In the genomic region with DNA sequence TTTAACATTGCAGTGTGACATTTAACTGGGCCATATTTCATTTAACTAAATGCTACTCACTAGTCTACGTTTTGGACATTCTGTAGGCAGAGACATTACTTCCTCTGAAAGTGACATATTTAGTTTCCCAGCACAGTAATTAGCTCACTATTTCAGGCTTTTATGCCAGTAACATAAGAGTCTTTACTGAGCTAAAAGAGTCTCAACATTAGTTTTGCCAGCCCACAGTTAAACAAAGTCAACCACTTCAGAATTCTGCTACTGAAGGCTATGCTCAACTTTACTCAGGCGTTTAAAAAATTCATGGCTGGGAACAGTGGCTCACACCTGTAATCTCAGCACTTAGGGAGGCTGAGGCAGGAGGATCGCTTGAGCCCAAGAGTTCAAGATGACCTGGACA, we compare ENCODE assay signal across 17 cellular contexts. TPM values are rescaled to one million over a fixed set of nuclear protein-coding genes. Genes with fewer than 3 reads are reported as not detected.
DNase-seq lines count a peak whose midpoint lies in the region; ATAC-seq and TF ChIP-seq lines count a peak whose summit lies in the region.
"Had no signal": no experiment of that assay in that cellular context is flagged by ENCODE, and none has a peak within 500 bp of the region (broad histone marks: within the 10 kb centered on the region; RNA-seq: fewer than 3 reads in every experiment).

No MANE protein-coding gene starts in this region.

- POLR2A ChIA-PET in activated CD8-positive, alpha-beta T cell treated with anti-CD3 and anti-CD28 coated beads for 36 hours (lab: Charles Lee) = interaction anchor here (0.9 to 9.2 kb wide), 4 partner anchors 12 to 30 kb away, joined by 4 to 65 read pairs (median 22); a partner anchor contains a TSS
- POLR2A ChIA-PET in activated CD8-positive, alpha-beta T cell treated with anti-CD3 and anti-CD28 coated beads, Interleukin-2, amount 10 ng/mL, durations not matched to agents 7 days and 5 days (lab: Charles Lee) = interaction anchor here (0.6 to 1.3 kb wide), 3 partner anchors 12 to 18 kb away, joined by 3 to 7 read pairs (median 4); a partner anchor contains a TSS
- POLR2A ChIA-PET in HEK293 (lab: Yijun Ruan, JAX) = interaction anchor here (0.7 to 1.1 kb wide), 2 partner anchors 8 to 18 kb away, joined by 3 read pairs; a partner anchor contains a TSS

- no peak for TF ChIP-seq CTCF in activated CD8-positive, alpha-beta T cell treated with anti-CD3 and anti-CD28 coated beads for 36 hours (IDR thresholded peaks at IDR 0.05)
- TF ChIP-seq CTCF in HEK293 (tag by site-specific recombination; IDR thresholded peaks at IDR 0.05) = no peak

- H3K9me3 Mint-ChIP-seq in activated CD8-positive, alpha-beta T cell treated with anti-CD3 and anti-CD28 coated beads for 36 hours = no peaks in the 10 kb centered on the region
- no peaks in the 10 kb centered on the region for H3K9me3 Mint-ChIP-seq in activated CD8-positive, alpha-beta T cell treated with anti-CD3 and anti-CD28 coated beads, Interleukin-2, amount 10 ng/mL, durations not matched to agents 7 days and 5 days (ENCODE audit: insufficient read depth)
- no peaks in the 10 kb centered on the region for H3K9me3 Mint-ChIP-seq in dendritic cell treated with granulocyte-macrophage colony-stimulating factor and Interleukin-4, amounts not matched to agents 40 ng/mL and 50 ng/mL, for 4 days
- H3K9me3 Mint-ChIP-seq in stimulated activated effector memory CD8-positive, alpha-beta T cell treated with anti-CD3 and anti-CD28 coated beads, Interleukin-12 subunit alpha, Interleukin-12 subunit beta, amount 100 ng/mL, for 72 hours = no peaks in the 10 kb centered on the region

- peaks cover 21% of the 10 kb centered on the region for H3K36me3 Mint-ChIP-seq in activated CD8-positive, alpha-beta T cell treated with anti-CD3 and anti-CD28 coated beads for 36 hours (ENCODE audit: low read depth)
- H3K36me3 Mint-ChIP-seq in activated CD8-positive, alpha-beta T cell treated with anti-CD3 and anti-CD28 coated beads, Interleukin-2, amount 10 ng/mL, durations not matched to agents 7 days and 5 days (ENCODE audit: low read depth) = no peaks in the 10 kb centered on the region
- no peaks in the 10 kb centered on the region for H3K36me3 Mint-ChIP-seq in dendritic cell treated with granulocyte-macrophage colony-stimulating factor and Interleukin-4, amounts not matched to agents 40 ng/mL and 50 ng/mL, for 4 days (ENCODE audit: low read depth)
- peaks cover 31% of the 10 kb centered on the region for H3K36me3 Mint-ChIP-seq in stimulated activated effector memory CD8-positive, alpha-beta T cell treated with anti-CD3 and anti-CD28 coated beads, Interleukin-12 subunit alpha, Interleukin-12 subunit beta, amount 100 ng/mL, for 72 hours

- H3K4me3 ChIP-seq in HEK293 (ENCODE audit: low read depth, low read length) = no peak overlapping the region

- H3K4me3 Mint-ChIP-seq in activated CD8-positive, alpha-beta T cell treated with anti-CD3 and anti-CD28 coated beads for 36 hours = peak overlapping the region; percentile 87
- H3K4me3 Mint-ChIP-seq in activated CD8-positive, alpha-beta T cell treated with anti-CD3 and anti-CD28 coated beads, Interleukin-2, amount 10 ng/mL, durations not matched to agents 7 days and 5 days = no peak overlapping the region
- no peak overlapping the region for H3K4me3 Mint-ChIP-seq in dendritic cell treated with granulocyte-macrophage colony-stimulating factor and Interleukin-4, amounts not matched to agents 40 ng/mL and 50 ng/mL, for 4 days
- H3K4me3 Mint-ChIP-seq in stimulated activated effector memory CD8-positive, alpha-beta T cell treated with anti-CD3 and anti-CD28 coated beads, Interleukin-12 subunit alpha, Interleukin-12 subunit beta, amount 100 ng/mL, for 72 hours = peak overlapping the region; percentile 93

- CTCF ChIA-PET in activated CD8-positive, alpha-beta T cell treated with anti-CD3 and anti-CD28 coated beads for 36 hours (lab: Charles Lee) = interaction anchor here (1.3 to 2.4 kb wide), 4 partner anchors 11 to 33 kb away, joined by 3 to 17 read pairs (median 5); no protein-coding TSS in a partner anchor
- CTCF ChIA-PET in activated CD8-positive, alpha-beta T cell treated with anti-CD3 and anti-CD28 coated beads, Interleukin-2, amount 10 ng/mL, durations not matched to agents 7 days and 5 days (lab: Charles Lee) = interaction anchor here (1.5 to 2.5 kb wide), 5 partner anchors 16 to 190 kb away, joined by 3 to 7 read pairs (median 6); no protein-coding TSS in a partner anchor
- CTCF ChIA-PET in HEK293 (lab: Yijun Ruan, JAX) = no interaction called here

- no peak for DNase-seq in activated CD8-positive, alpha-beta T cell treated with anti-CD3 and anti-CD28 coated beads for 36 hours
- no peak for DNase-seq in activated CD8-positive, alpha-beta T cell treated with anti-CD3 and anti-CD28 coated beads, Interleukin-2, amount 10 ng/mL, durations not matched to agents 7 days and 5 days
- no peak for DNase-seq in stimulated activated effector memory CD8-positive, alpha-beta T cell treated with anti-CD3 and anti-CD28 coated beads, Interleukin-12 subunit alpha, Interleukin-12 subunit beta, amount 100 ng/mL, for 72 hours (ENCODE audit: low spot score in 2 of 2)
- no peak for DNase-seq in COR-L47 (lab: John Stamatoyannopoulos, UW)
- DNase-seq: activated CD4-positive, alpha-beta T cell treated with anti-CD3 and anti-CD28 coated beads, Interleukin-2, amount 50 U/mL, for 48 hours; activated gamma-delta T cell treated with Interleukin-2 at 50 U/mL for 16 hours; NCI-H1694; NCI-H345; stimulated activated CD4-positive, alpha-beta T cell treated with anti-CD3 and anti-CD28 coated beads, Interleukin-15, amount 100 ng/mL, for 24 hours; stomach had no signal

- peaks cover 48% of the 10 kb centered on the region for H3K4me1 Mint-ChIP-seq in activated CD8-positive, alpha-beta T cell treated with anti-CD3 and anti-CD28 coated beads for 36 hours (ENCODE audit: low read depth)
- peaks cover 38% of the 10 kb centered on the region for H3K4me1 Mint-ChIP-seq in activated CD8-positive, alpha-beta T cell treated with anti-CD3 and anti-CD28 coated beads, Interleukin-2, amount 10 ng/mL, durations not matched to agents 7 days and 5 days (ENCODE audit: low read depth)
- peaks cover 51% of the 10 kb centered on the region for H3K4me1 Mint-ChIP-seq in dendritic cell treated with granulocyte-macrophage colony-stimulating factor and Interleukin-4, amounts not matched to agents 40 ng/mL and 50 ng/mL, for 4 days (ENCODE audit: low read depth)
- peaks cover 58% of the 10 kb centered on the region for H3K4me1 Mint-ChIP-seq in stimulated activated effector memory CD8-positive, alpha-beta T cell treated with anti-CD3 and anti-CD28 coated beads, Interleukin-12 subunit alpha, Interleukin-12 subunit beta, amount 100 ng/mL, for 72 hours

- peak overlapping the region; percentile 97 for H3K27ac Mint-ChIP-seq in activated CD8-positive, alpha-beta T cell treated with anti-CD3 and anti-CD28 coated beads for 36 hours
- H3K27ac Mint-ChIP-seq in activated CD8-positive, alpha-beta T cell treated with anti-CD3 and anti-CD28 coated beads, Interleukin-2, amount 10 ng/mL, durations not matched to agents 7 days and 5 days = no peak overlapping the region
- H3K27ac Mint-ChIP-seq in dendritic cell treated with granulocyte-macrophage colony-stimulating factor and Interleukin-4, amounts not matched to agents 40 ng/mL and 50 ng/mL, for 4 days = peak overlapping the region; percentile 59
- peak overlapping the region; percentile 96 for H3K27ac Mint-ChIP-seq in stimulated activated effector memory CD8-positive, alpha-beta T cell treated with anti-CD3 and anti-CD28 coated beads, Interleukin-12 subunit alpha, Interleukin-12 subunit beta, amount 100 ng/mL, for 72 hours

- no peak overlapping the region for H3K27ac ChIP-seq in HEK293 (ENCODE audit: extremely low read depth, low read depth, low read length)
- H3K27ac ChIP-seq: RWPE1 had no signal

- no peaks in the 10 kb centered on the region for H3K36me3 ChIP-seq in HEK293 (ENCODE audit: control insufficient read depth in 2 of 2, insufficient read depth in 1 of 2, low read length in 2 of 2)
- H3K36me3 ChIP-seq: stomach had no signal

- H3K4me1 ChIP-seq in HEK293 (ENCODE audit: control insufficient read depth, insufficient read depth, low read length) = no peaks in the 10 kb centered on the region

- ATAC-seq in activated CD8-positive, alpha-beta T cell treated with anti-CD3 and anti-CD28 coated beads for 36 hours = no peak
- no peak for ATAC-seq in activated CD8-positive, alpha-beta T cell treated with anti-CD3 and anti-CD28 coated beads, Interleukin-2, amount 10 ng/mL, durations not matched to agents 7 days and 5 days
- no peak for ATAC-seq in stimulated activated effector memory CD8-positive, alpha-beta T cell treated with anti-CD3 and anti-CD28 coated beads, Interleukin-12 subunit alpha, Interleukin-12 subunit beta, amount 100 ng/mL, for 72 hours
- ATAC-seq in GM18861 (IDR thresholded peaks at IDR 0.05; ENCODE audit: unreplicated experiment) (no peak), HG02884 (IDR thresholded peaks at IDR 0.05; ENCODE audit: unreplicated experiment) (no peak)
- ATAC-seq: HepG2 had no signal

- H3K27me3 Mint-ChIP-seq in activated CD8-positive, alpha-beta T cell treated with anti-CD3 and anti-CD28 coated beads for 36 hours = no peaks in the 10 kb centered on the region
- H3K27me3 Mint-ChIP-seq in activated CD8-positive, alpha-beta T cell treated with anti-CD3 and anti-CD28 coated beads, Interleukin-2, amount 10 ng/mL, durations not matched to agents 7 days and 5 days (ENCODE audit: low read depth) = peaks cover 8% of the 10 kb centered on the region
- no peaks in the 10 kb centered on the region for H3K27me3 Mint-ChIP-seq in dendritic cell treated with granulocyte-macrophage colony-stimulating factor and Interleukin-4, amounts not matched to agents 40 ng/mL and 50 ng/mL, for 4 days

- no peaks in the 10 kb centered on the region for H3K9me3 ChIP-seq in HEK293 (ENCODE audit: control insufficient read depth, insufficient read depth, low read depth, low read length)
- H3K9me3 ChIP-seq: stomach had no signal

- intact Hi-C loops in activated CD8-positive, alpha-beta T cell treated with anti-CD3 and anti-CD28 coated beads for 36 hours (cut with micrococcal nuclease) = no loop called here
- intact Hi-C loops in dendritic cell treated with granulocyte-macrophage colony-stimulating factor and Interleukin-4, amounts not matched to agents 40 ng/mL and 50 ng/mL, for 4 days (cut with micrococcal nuclease) = no loop called here

TF ChIP-seq in HEK293, 187 proteins besides CTCF, POLR2A, EP300 and RAD21:
- TF ChIP-seq SP7 (tag by site-specific recombination; IDR thresholded peaks at IDR 0.05) (peak; percentile 29; the same call in 1 of the 2 replicates), ZFP41 (tag by site-specific recombination; IDR thresholded peaks at IDR 0.05; ENCODE audit: borderline replicate concordance) (no peak), ZNF350 (tag by site-specific recombination; IDR thresholded peaks at IDR 0.05) (no peak)

RNA-seq across cellular contexts. Expression of a gene that starts 2.7 kb away (rescaled TPM):
- total RNA-seq in activated CD8-positive, alpha-beta T cell treated with anti-CD3 and anti-CD28 coated beads for 36 hours = 100 to 1,000 TPM; 214 to 219 TPM
- total RNA-seq in activated CD8-positive, alpha-beta T cell treated with anti-CD3 and anti-CD28 coated beads, Interleukin-2, amount 10 ng/mL, durations not matched to agents 7 days and 5 days = 1 to 10 TPM in 1 of 2 experiments, under 1 TPM in 1; 0.94 to 1.3 TPM
- total RNA-seq: H1 had no signal

RNA-seq across cellular contexts. Expression of a gene that starts 18.2 kb away (rescaled TPM):
- total RNA-seq in activated CD8-positive, alpha-beta T cell treated with anti-CD3 and anti-CD28 coated beads for 36 hours = 100 to 1,000 TPM; 539 to 552 TPM
- 100 to 1,000 TPM; 296 to 302 TPM for total RNA-seq in activated CD8-positive, alpha-beta T cell treated with anti-CD3 and anti-CD28 coated beads, Interleukin-2, amount 10 ng/mL, durations not matched to agents 7 days and 5 days

Comparison
In these comparisons a context has a peak if more than half of its experiments do, and no peak if none do; other contexts are left out.
1. H3K4me3 Mint-ChIP-seq: peak in activated CD8-positive, alpha-beta T cell treated with anti-CD3 and anti-CD28 coated beads for 36 hours (single experiment) and stimulated activated effector memory CD8-positive, alpha-beta T cell treated with anti-CD3 and anti-CD28 coated beads, Interleukin-12 subunit alpha, Interleukin-12 subunit beta, amount 100 ng/mL, for 72 hours (single experiment); none in activated CD8-positive, alpha-beta T cell treated with anti-CD3 and anti-CD28 coated beads, Interleukin-2, amount 10 ng/mL, durations not matched to agents 7 days and 5 days (single experiment) and dendritic cell treated with granulocyte-macrophage colony-stimulating factor and Interleukin-4, amounts not matched to agents 40 ng/mL and 50 ng/mL, for 4 days (single experiment).
2. RNA of a gene that starts 2.7 kb away (total RNA-seq): 214 to 219 TPM in activated CD8-positive, alpha-beta T cell treated with anti-CD3 and anti-CD28 coated beads for 36 hours; 0.94 to 1.3 TPM in activated CD8-positive, alpha-beta T cell treated with anti-CD3 and anti-CD28 coated beads, Interleukin-2, amount 10 ng/mL, durations not matched to agents 7 days and 5 days; every median in the first group is over 10 times any median in the second.